ENCODE assay signal across 1 cellular context in the genomic region with DNA sequence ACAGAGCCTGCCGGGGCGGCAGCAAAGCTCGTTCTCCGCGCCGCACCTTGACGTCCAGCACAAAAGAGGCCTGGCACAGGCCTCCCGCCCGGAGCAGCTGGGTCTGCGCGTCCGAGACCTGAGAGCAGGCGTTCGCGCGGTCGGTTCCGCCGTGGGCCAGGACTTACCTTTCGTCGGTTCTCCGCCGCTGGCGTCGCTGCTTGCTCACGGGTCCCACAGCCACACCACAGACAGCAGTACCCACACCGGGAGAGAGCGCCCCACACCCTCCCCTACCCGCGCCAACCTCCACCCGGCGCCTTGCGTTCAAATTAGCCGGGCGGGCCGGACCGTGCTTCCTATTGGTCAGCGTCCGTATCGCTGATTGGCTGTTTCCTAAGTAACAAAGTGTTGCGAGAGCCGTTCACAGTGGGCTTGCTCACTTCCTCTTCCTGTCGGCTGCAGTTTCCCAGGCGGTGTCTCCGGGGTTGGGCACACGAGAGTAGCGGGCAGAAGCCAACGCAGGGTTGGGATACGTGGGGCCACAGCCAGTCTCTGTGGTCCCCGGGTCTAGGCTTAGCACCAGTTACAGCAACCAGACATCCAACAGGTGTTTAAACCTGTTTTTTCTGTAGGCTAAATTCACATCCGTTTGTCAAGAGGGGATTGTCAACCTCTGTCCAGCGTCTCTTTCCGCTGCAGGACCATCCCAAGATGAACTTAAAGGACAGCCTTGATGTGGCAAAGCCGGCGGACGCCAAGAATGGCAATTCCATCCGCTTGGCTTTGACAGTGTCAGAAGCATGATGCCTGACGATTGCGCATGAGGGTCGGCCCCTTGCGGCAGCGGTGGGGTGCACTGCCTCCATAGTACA.
TF ChIP-seq lines count a peak whose summit lies in the region.

Gene KIF18B, minus strand, starts transcription at position 313 of the 854 bp plus-strand sequence. CDS start 11,429 bp downstream, outside the sequence.

TF ChIP-seq in SK-N-SH, 30 proteins besides CTCF, POLR2A, EP300 and RAD21 (continued from another document):
- TF ChIP-seq REST (IDR thresholded peaks at IDR 0.05; ENCODE audit: low read depth, low read length) (peak; percentile 70), EZH2phosphoT487 (IDR thresholded peaks at IDR 0.05; ENCODE audit: borderline replicate concordance, low read depth) (no peak), ZBTB33 (IDR thresholded peaks at IDR 0.05; ENCODE audit: borderline replicate concordance, low read depth) (peak; percentile 92), FOSL2 (IDR thresholded peaks at IDR 0.05; ENCODE audit: borderline replicate concordance, low read depth) (no peak), RFX5 (IDR thresholded peaks at IDR 0.05; ENCODE audit: low read length) (peak; percentile 68), RCOR1 (IDR thresholded peaks at IDR 0.05; ENCODE audit: low read length) (no peak), GATA2 (CRISPR knock-in tag; IDR thresholded peaks at IDR 0.05) (no peak), SMC3 (IDR thresholded peaks at IDR 0.05; ENCODE audit: low read depth, low read length) (peak; percentile 16), USF1 (IDR thresholded peaks at IDR 0.05; ENCODE audit: borderline replicate concordance, low read depth) (no peak), CHD2 (IDR thresholded peaks at IDR 0.05; ENCODE audit: low read length, partially characterized antibody) (peak; percentile 98), FOXM1 (IDR thresholded peaks at IDR 0.05; ENCODE audit: low read depth) (peak; percentile 99), ELF1 (IDR thresholded peaks at IDR 0.05) (peak; percentile 84), TCF12 (IDR thresholded peaks at IDR 0.05) (no peak), NFIC (IDR thresholded peaks at IDR 0.05; ENCODE audit: borderline replicate concordance) (no peak)
- TF ChIP-seq, protein P1, sequence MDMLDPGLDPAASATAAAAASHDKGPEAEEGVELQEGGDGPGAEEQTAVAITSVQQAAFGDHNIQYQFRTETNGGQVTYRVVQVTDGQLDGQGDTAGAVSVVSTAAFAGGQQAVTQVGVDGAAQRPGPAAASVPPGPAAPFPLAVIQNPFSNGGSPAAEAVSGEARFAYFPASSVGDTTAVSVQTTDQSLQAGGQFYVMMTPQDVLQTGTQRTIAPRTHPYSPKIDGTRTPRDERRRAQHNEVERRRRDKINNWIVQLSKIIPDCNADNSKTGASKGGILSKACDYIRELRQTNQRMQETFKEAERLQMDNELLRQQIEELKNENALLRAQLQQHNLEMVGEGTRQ (IDR thresholded peaks at IDR 0.05; ENCODE audit: borderline replicate concordance, low read depth, low read length), result no peak
- TF ChIP-seq, protein P2, sequence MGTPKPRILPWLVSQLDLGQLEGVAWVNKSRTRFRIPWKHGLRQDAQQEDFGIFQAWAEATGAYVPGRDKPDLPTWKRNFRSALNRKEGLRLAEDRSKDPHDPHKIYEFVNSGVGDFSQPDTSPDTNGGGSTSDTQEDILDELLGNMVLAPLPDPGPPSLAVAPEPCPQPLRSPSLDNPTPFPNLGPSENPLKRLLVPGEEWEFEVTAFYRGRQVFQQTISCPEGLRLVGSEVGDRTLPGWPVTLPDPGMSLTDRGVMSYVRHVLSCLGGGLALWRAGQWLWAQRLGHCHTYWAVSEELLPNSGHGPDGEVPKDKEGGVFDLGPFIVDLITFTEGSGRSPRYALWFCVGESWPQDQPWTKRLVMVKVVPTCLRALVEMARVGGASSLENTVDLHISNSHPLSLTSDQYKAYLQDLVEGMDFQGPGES (IDR thresholded peaks at IDR 0.05; ENCODE audit: low read depth, low read length), result peak; percentile 57; the same call in 1 of the 2 replicates
